ENCODE assay signal across 8 cellular contexts in the genomic region with DNA sequence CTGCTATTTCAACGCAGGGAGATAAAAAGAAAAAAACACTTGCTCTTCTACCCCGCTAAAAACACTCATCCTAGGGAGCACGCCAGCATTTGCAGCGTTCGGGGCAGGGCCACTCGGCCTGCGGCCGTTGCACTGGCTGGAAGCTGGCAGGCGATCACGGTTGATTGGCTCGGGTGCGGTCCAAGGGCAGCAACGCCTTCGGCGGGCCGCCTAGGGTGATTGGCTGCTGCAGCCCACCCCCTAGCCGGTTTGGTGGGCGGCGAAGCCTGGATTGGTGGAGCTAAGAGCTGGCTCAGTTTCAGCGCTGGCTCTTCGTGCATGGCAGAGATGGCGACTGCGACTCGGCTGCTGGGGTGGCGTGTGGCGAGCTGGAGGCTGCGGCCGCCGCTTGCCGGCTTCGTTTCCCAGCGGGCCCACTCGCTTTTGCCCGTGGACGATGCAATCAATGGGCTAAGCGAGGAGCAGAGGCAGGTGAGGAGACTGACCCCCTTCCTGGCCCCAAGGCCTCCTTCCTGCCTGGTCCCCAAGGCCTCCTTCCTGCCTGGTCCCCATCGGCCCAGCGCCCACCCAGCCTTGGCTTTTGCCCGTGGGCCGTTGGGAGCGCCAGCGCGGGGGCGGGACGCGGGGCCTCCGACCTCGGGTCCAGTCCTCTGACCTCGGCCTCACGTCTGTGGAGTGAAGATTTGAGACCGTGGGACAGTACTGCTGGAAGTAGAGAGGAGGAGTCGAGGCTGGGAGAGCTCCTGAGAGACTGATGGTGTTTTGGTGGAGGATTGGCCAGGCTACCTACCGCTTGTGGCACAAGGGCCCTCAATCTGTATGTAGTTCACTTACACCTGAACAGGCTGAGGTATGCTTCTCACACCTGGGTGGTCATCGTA.
DNase-seq lines count a peak whose midpoint lies in the region; ATAC-seq lines count a peak whose summit lies in the region.

A gene (plus strand): TSS at position 295 of the 881 bp plus-strand sequence. CDS start 33 bp downstream, at position 328.

- peak; percentile 99 for DNase-seq in D341Med (ENCODE audit: low spot score)
- peak; percentile 98 for DNase-seq in HuH-7.5 (ENCODE audit: low spot score)
- DNase-seq in OCI-M1 (lab: John Stamatoyannopoulos, UW) = peak; percentile 96
- peak; percentile 92 for DNase-seq in activated T-cell treated with anti-CD3 and anti-CD28 coated beads for 24 hours (ENCODE audit: low read depth)
- DNase-seq in epidermal melanocyte (ENCODE audit: insufficient read length, low spot score) = peak; percentile 100
- DNase-seq in middle frontal gyrus (ENCODE audit: extremely low spot score, low spot score) = peak; percentile 96
- peak; percentile 88 to 92 for DNase-seq in stimulated activated CD8-positive, alpha-beta memory T cell treated with anti-CD3 and anti-CD28 coated beads, Interleukin-2, amount 100 ng/mL, for 48 hours (ENCODE audit: low read depth in 2 of 2)

- peak; percentile 68 for ATAC-seq in GM21526 (IDR thresholded peaks at IDR 0.05; ENCODE audit: low FRiP score, unreplicated experiment)

Comparison
In these comparisons a context has a peak if more than half of its experiments do, and no peak if none do; other contexts are left out.
1. Peak in every context shown above with its lines: DNase-seq and ATAC-seq.